Comparison of ENCODE assay signal across 8 cellular contexts in the genomic region with DNA sequence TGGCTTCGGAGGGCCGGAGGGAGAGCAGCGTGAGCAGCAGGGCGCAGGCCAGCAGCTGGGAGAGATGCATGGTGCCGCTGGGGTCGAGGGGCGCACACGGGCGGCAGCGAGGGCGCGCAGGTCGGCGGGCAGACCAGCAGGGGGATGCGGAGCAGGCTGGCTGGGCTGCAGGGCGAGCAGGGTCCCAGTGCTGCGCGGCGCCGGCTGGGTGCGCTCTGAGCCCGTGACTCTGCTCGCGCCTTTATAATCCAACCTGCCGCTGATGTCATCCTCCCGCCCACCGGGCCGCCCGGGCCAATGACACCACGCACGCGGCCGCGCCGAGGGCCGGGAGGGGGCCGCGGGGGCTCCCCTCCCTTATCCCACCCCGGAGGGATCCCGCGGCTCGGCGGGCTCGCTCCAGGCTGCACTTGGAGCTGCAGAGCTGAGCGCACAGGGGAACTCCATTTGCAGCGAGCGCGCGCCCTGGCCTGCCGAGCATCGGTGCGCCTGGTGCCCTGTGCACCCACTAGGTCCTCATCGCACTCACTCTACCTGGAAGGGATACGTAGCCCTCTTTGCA. TPM values are rescaled to one million over a fixed set of nuclear protein-coding genes. Genes with fewer than 3 reads are reported as not detected.
DNase-seq lines count a peak whose midpoint lies in the region; ATAC-seq, FAIRE-seq and TF ChIP-seq lines count a peak whose summit lies in the region.

A gene with protein sequence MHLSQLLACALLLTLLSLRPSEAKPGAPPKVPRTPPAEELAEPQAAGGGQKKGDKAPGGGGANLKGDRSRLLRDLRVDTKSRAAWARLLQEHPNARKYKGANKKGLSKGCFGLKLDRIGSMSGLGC (minus strand): TSS at position 217 of the 562 bp plus-strand sequence. CDS start 147 bp downstream, at position 70.

- TF ChIP-seq CTCF in D721Med (IDR thresholded peaks at IDR 0.05; ENCODE audit: insufficient read depth, missing control alignments) (peak; percentile 61), colonic mucosa (IDR thresholded peaks at IDR 0.05) (no peak), liver (IDR thresholded peaks at IDR 0.05; ENCODE audit: low read depth, low read length, missing input control) (no peak)

- peaks cover 9% of the 10 kb centered on the region for H3K4me1 ChIP-seq in colonic mucosa
- peaks cover 9 to 27% (median 19%) of the 10 kb centered on the region in 4 donors for H3K4me1 ChIP-seq in liver (ENCODE audit: control insufficient read depth in 4 of 4, insufficient read depth in 4 of 4, low read length in 3 of 4)

- intact Hi-C loops in colonic mucosa (cut with DNase I), result loop anchor here (5.0 kb wide), 1 partner anchor 216 kb away; no protein-coding TSS in a partner anchor

- no peak for TF ChIP-seq RAD21 in liver (IDR thresholded peaks at IDR 0.05)

- H3K4me3 ChIP-seq in colonic mucosa (peak within 1 kb of the TSS; percentile 37), liver (ENCODE audit: low read depth in 1 of 3, low read length in 3 of 3) (peak within 1 kb of the TSS in 2 of 3 donors; percentile 36 to 46)

- FAIRE-seq in D721Med (lab: Jason Lieb, UNC), result no peak

- ATAC-seq in GM18858 (IDR thresholded peaks at IDR 0.05; ENCODE audit: unreplicated experiment), result no peak

- H3K27me3 ChIP-seq in colonic mucosa (peaks cover 41% of the 10 kb centered on the region), liver (ENCODE audit: control insufficient read depth in 4 of 4, insufficient read depth in 4 of 4, low read length in 3 of 4) (peaks cover 0 to 11% (median 1%) of the 10 kb centered on the region in 4 donors)

- no peaks in the 10 kb centered on the region for H3K36me3 ChIP-seq in colonic mucosa
- no peaks in the 10 kb centered on the region for H3K36me3 ChIP-seq in liver (ENCODE audit: control insufficient read depth in 4 of 4, insufficient read depth in 3 of 4, low read depth in 1 of 4, low read length in 3 of 4)

- H3K9ac ChIP-seq in colonic mucosa (ENCODE audit: low read depth in 2 of 2, low read length in 2 of 2) (peak within 1 kb of the TSS in 1 of 2 donors; percentile 36), liver (ENCODE audit: low read depth in 1 of 2, low read length in 2 of 2) (no peak within 1 kb of the TSS)

- peak; percentile 85 for DNase-seq in D721Med (ENCODE audit: insufficient read length, low spot score)
- DNase-seq in HCEC 1CT, result peak; percentile 15
- peak; percentile 15 for DNase-seq in NCI-H2081 treated with DMSO at 0.1 percent for 48 hours (lab: John Stamatoyannopoulos, UW)
- peak in 3 of 4 experiments; percentile 4 to 26 (median 23) for DNase-seq in activated CD4-positive, CD25-positive, alpha-beta regulatory T cell (lab: John Stamatoyannopoulos, UW)
- peak; percentile 38 for DNase-seq in colonic mucosa
- DNase-seq in stimulated activated CD4-positive, alpha-beta T cell treated with anti-CD3 and anti-CD28 coated beads, TNF-alpha, amount 100 ng/mL, for 4 hours (ENCODE audit: low read depth in 3 of 3), result peak; percentile 31 to 58 (median 56)

- WGBS in liver, result 1% methylated on average over 54 of the region's 54 CpGs

- H3K27ac ChIP-seq in colonic mucosa, result no peak within 1 kb of the TSS
- H3K27ac ChIP-seq in liver (ENCODE audit: low read depth in 1 of 2, low read length in 2 of 2), result no peak within 1 kb of the TSS

- H3K9me3 ChIP-seq in colonic mucosa, result no peaks in the 10 kb centered on the region
- no peaks in the 10 kb centered on the region for H3K9me3 ChIP-seq in liver (ENCODE audit: control insufficient read depth in 4 of 4, low read length in 3 of 4)

TF ChIP-seq in liver, 16 proteins besides CTCF, POLR2A, EP300 and RAD21:
- TF ChIP-seq, protein P1, sequence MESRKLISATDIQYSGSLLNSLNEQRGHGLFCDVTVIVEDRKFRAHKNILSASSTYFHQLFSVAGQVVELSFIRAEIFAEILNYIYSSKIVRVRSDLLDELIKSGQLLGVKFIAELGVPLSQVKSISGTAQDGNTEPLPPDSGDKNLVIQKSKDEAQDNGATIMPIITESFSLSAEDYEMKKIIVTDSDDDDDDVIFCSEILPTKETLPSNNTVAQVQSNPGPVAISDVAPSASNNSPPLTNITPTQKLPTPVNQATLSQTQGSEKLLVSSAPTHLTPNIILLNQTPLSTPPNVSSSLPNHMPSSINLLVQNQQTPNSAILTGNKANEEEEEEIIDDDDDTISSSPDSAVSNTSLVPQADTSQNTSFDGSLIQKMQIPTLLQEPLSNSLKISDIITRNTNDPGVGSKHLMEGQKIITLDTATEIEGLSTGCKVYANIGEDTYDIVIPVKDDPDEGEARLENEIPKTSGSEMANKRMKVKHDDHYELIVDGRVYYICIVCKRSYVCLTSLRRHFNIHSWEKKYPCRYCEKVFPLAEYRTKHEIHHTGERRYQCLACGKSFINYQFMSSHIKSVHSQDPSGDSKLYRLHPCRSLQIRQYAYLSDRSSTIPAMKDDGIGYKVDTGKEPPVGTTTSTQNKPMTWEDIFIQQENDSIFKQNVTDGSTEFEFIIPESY (IDR thresholded peaks at IDR 0.05), result no peak
- TF ChIP-seq NR2F2 (IDR thresholded peaks at IDR 0.05), result no peak
- TF ChIP-seq, protein P2, sequence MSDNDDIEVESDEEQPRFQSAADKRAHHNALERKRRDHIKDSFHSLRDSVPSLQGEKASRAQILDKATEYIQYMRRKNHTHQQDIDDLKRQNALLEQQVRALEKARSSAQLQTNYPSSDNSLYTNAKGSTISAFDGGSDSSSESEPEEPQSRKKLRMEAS (IDR thresholded peaks at IDR 0.05), result no peak
- no peak for TF ChIP-seq RXRA (IDR thresholded peaks at IDR 0.05)
- TF ChIP-seq HNF4A (conservative IDR thresholded peaks at IDR 0.05), result no peak
- TF ChIP-seq TAF1 (conservative IDR thresholded peaks at IDR 0.05), result no peak
- no peak for TF ChIP-seq HNF4G (IDR thresholded peaks at IDR 0.05)
- TF ChIP-seq, protein P3, sequence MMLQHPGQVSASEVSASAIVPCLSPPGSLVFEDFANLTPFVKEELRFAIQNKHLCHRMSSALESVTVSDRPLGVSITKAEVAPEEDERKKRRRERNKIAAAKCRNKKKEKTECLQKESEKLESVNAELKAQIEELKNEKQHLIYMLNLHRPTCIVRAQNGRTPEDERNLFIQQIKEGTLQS (IDR thresholded peaks at IDR 0.05), result no peak
- TF ChIP-seq SP1 (IDR thresholded peaks at IDR 0.05), result no peak
- no peak for TF ChIP-seq YY1 (IDR thresholded peaks at IDR 0.05)
- no peak for TF ChIP-seq FOXA1 (IDR thresholded peaks at IDR 0.05)
- no peak for TF ChIP-seq FOXA2 (IDR thresholded peaks at IDR 0.05)
- no peak for TF ChIP-seq EGR1 (IDR thresholded peaks at IDR 0.05; ENCODE audit: low read depth in 2 of 2)
- TF ChIP-seq GABPA (IDR thresholded peaks at IDR 0.05 in 1 of 2, conservative IDR thresholded peaks at IDR 0.05 in 1 of 2), result no peak
- TF ChIP-seq JUND (IDR thresholded peaks at IDR 0.05), result no peak
- TF ChIP-seq, protein P4, sequence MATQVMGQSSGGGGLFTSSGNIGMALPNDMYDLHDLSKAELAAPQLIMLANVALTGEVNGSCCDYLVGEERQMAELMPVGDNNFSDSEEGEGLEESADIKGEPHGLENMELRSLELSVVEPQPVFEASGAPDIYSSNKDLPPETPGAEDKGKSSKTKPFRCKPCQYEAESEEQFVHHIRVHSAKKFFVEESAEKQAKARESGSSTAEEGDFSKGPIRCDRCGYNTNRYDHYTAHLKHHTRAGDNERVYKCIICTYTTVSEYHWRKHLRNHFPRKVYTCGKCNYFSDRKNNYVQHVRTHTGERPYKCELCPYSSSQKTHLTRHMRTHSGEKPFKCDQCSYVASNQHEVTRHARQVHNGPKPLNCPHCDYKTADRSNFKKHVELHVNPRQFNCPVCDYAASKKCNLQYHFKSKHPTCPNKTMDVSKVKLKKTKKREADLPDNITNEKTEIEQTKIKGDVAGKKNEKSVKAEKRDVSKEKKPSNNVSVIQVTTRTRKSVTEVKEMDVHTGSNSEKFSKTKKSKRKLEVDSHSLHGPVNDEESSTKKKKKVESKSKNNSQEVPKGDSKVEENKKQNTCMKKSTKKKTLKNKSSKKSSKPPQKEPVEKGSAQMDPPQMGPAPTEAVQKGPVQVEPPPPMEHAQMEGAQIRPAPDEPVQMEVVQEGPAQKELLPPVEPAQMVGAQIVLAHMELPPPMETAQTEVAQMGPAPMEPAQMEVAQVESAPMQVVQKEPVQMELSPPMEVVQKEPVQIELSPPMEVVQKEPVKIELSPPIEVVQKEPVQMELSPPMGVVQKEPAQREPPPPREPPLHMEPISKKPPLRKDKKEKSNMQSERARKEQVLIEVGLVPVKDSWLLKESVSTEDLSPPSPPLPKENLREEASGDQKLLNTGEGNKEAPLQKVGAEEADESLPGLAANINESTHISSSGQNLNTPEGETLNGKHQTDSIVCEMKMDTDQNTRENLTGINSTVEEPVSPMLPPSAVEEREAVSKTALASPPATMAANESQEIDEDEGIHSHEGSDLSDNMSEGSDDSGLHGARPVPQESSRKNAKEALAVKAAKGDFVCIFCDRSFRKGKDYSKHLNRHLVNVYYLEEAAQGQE (IDR thresholded peaks at IDR 0.05), result no peak

RNA-seq across cellular contexts. Expression of the gene that starts here (rescaled TPM):
- 1 to 10 TPM in 1 of 2 donors, not detected in 1; 3.2 TPM for total RNA-seq in colonic mucosa
- total RNA-seq in liver, result under 1 TPM in 1 of 2 donors, not detected in 1; 0.47 TPM
- not detected for polyA plus RNA-seq in liver

Comparison
In these comparisons a context has a peak if more than half of its experiments do, and no peak if none do; other contexts are left out.
1. DNase-seq: peak in every context shown above with its lines; median percentile 85 in D721Med; 56 in stimulated activated CD4-positive, alpha-beta T cell treated with anti-CD3 and anti-CD28 coated beads, TNF-alpha, amount 100 ng/mL, for 4 hours; 38 in colonic mucosa; 23 in activated CD4-positive, CD25-positive, alpha-beta regulatory T cell; 15 in HCEC 1CT; 15 in NCI-H2081 treated with DMSO at 0.1 percent for 48 hours.